ENCODE assay signal across 9 cellular contexts in the genomic region with DNA sequence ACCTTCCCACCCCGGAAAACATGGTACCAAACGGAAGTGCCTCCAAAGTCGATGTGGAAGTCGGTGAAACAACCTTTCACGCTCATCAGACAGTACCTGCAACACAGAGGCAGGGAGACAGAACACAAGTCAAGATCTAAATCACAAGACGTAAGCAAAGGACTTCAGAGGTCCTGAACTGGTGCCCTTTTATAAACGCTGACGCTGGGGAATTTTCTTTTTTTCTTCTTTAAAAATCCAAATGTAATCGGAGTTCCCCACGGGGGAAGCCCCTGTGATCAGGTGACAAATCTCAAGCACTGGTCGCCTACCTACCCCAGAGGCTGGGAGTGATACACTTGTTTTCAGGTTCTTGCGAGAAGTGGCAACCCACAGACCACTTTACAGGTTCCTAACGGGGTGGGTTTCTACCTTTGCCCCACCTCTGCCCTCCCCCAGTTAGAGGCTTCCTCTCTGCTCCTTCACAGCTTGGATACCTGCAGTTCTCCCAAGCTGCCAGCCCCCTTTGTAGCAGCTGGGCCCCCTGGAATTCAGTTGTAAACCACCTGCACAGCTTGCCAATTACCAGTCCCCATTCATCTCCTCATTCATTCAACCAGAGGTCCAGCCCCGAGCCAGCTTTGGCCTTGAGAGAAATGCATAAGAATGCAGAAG. TPM values are rescaled to one million over a fixed set of nuclear protein-coding genes. Genes with fewer than 3 reads are reported as not detected.
DNase-seq lines count a peak whose midpoint lies in the region; ATAC-seq and TF ChIP-seq lines count a peak whose summit lies in the region.
"Had no signal": no experiment of that assay in that cellular context is flagged by ENCODE, and none has a peak within 500 bp of the region (broad histone marks: within the 10 kb centered on the region; RNA-seq: fewer than 3 reads in every experiment).

No MANE protein-coding gene starts in this region.

- H3K4me1 Mint-ChIP-seq in activated CD4-positive, alpha-beta memory T cell treated with anti-CD3 and anti-CD28 coated beads for 36 hours (ENCODE audit: low read depth): peaks cover 59% of the 10 kb centered on the region
- H3K4me1 Mint-ChIP-seq in glutamatergic neuron (ENCODE audit: low read depth, unreplicated experiment): peaks cover 8% of the 10 kb centered on the region

- peak overlapping the region; percentile 91 for H3K27ac Mint-ChIP-seq in activated CD4-positive, alpha-beta memory T cell treated with anti-CD3 and anti-CD28 coated beads for 36 hours
- no peak overlapping the region for H3K27ac Mint-ChIP-seq in glutamatergic neuron (ENCODE audit: unreplicated experiment)

- DNase-seq in GM19238 (ENCODE audit: insufficient read length, low spot score): peak; percentile 61
- peak; percentile 81 for DNase-seq in activated CD4-positive, alpha-beta memory T cell treated with anti-CD3 and anti-CD28 coated beads for 36 hours
- DNase-seq in glutamatergic neuron: no peak
- peak; percentile 61 to 67 for DNase-seq in stimulated activated CD8-positive, alpha-beta memory T cell treated with anti-CD3 and anti-CD28 coated beads, Interleukin-7, amount 100 ng/mL, for 4 hours (ENCODE audit: low read depth in 2 of 2)
- DNase-seq in G401 (ENCODE audit: low spot score): no peak
- DNase-seq: amniotic stem cell had no signal

- H3K4me3 Mint-ChIP-seq in activated CD4-positive, alpha-beta memory T cell treated with anti-CD3 and anti-CD28 coated beads for 36 hours: peak overlapping the region; percentile 71
- peak overlapping the region; percentile 14 for H3K4me3 Mint-ChIP-seq in glutamatergic neuron (ENCODE audit: unreplicated experiment)

- peaks cover 28% of the 10 kb centered on the region for H3K36me3 Mint-ChIP-seq in activated CD4-positive, alpha-beta memory T cell treated with anti-CD3 and anti-CD28 coated beads for 36 hours
- H3K36me3 Mint-ChIP-seq in glutamatergic neuron (ENCODE audit: unreplicated experiment): peaks cover 3% of the 10 kb centered on the region

- in situ Hi-C loops in G401 (cut with HindIII; ENCODE audit: low sequenced_read_pairs): no loop called here

- intact Hi-C loops in activated CD4-positive, alpha-beta memory T cell treated with anti-CD3 and anti-CD28 coated beads for 36 hours (cut with micrococcal nuclease): loop anchor here (1.0 to 5.0 kb wide), 3 partner anchors 32 to 56 kb away; a partner anchor contains a TSS

- H3K9me3 Mint-ChIP-seq in activated CD4-positive, alpha-beta memory T cell treated with anti-CD3 and anti-CD28 coated beads for 36 hours: no peaks in the 10 kb centered on the region
- peaks cover 2% of the 10 kb centered on the region for H3K9me3 Mint-ChIP-seq in glutamatergic neuron (ENCODE audit: unreplicated experiment)

- TF ChIP-seq CTCF in glutamatergic neuron (IDR thresholded peaks at IDR 0.05; ENCODE audit: partially characterized antibody, unreplicated experiment): no peak

- H3K27me3 Mint-ChIP-seq in activated CD4-positive, alpha-beta memory T cell treated with anti-CD3 and anti-CD28 coated beads for 36 hours: no peaks in the 10 kb centered on the region
- H3K27me3 Mint-ChIP-seq in glutamatergic neuron (ENCODE audit: unreplicated experiment): peaks cover 8% of the 10 kb centered on the region

- POLR2A ChIA-PET in activated CD4-positive, alpha-beta memory T cell treated with anti-CD3 and anti-CD28 coated beads for 36 hours (lab: Charles Lee): interaction anchor here (0.8 to 5.0 kb wide), 2 partner anchors 45 to 92 kb away, joined by 3 to 27 read pairs; a partner anchor contains a TSS

- CTCF ChIA-PET in activated CD4-positive, alpha-beta memory T cell treated with anti-CD3 and anti-CD28 coated beads for 36 hours (lab: Charles Lee): interaction anchor here (1.5 to 1.6 kb wide), 2 partner anchors 40 to 92 kb away, joined by 4 to 6 read pairs; no protein-coding TSS in a partner anchor

- ATAC-seq in GM21390 (IDR thresholded peaks at IDR 0.05; ENCODE audit: unreplicated experiment): no peak
- no peak for ATAC-seq in GM18873 (IDR thresholded peaks at IDR 0.05; ENCODE audit: low FRiP score, unreplicated experiment)
- no peak for ATAC-seq in HG02798 (IDR thresholded peaks at IDR 0.05; ENCODE audit: poor library complexity, unreplicated experiment)

RNA-seq across cellular contexts. Expression of a gene that starts 46.2 kb away (rescaled TPM):
- 10 to 100 TPM; 41.9 to 44.8 TPM for total RNA-seq in activated CD4-positive, alpha-beta memory T cell treated with anti-CD3 and anti-CD28 coated beads for 36 hours
- 64.3 TPM for total RNA-seq in glutamatergic neuron (ENCODE audit: unreplicated experiment)
- 43.8 and 73.4 TPM in 2 replicates for total RNA-seq in G401 (2014; rRNA removed; shearing (Covaris generic))

Comparison
In these comparisons a context has a peak if more than half of its experiments do, and no peak if none do; other contexts are left out.
1. DNase-seq: peak in GM19238 (single experiment), activated CD4-positive, alpha-beta memory T cell treated with anti-CD3 and anti-CD28 coated beads for 36 hours (single experiment) and stimulated activated CD8-positive, alpha-beta memory T cell treated with anti-CD3 and anti-CD28 coated beads, Interleukin-7, amount 100 ng/mL, for 4 hours (2 of 2); none in glutamatergic neuron (single experiment) and G401 (single experiment).